In genomic region chr16:85393674-85394510, GRCh38 we compare ENCODE assay signal across 9 cellular contexts.
A peak's percentile ranks its signal among the peaks of the same experiment; 100 is the strongest.
DNase-seq lines count a peak whose midpoint lies in the region; ATAC-seq and TF ChIP-seq lines count a peak whose summit lies in the region.
"Had no signal": no experiment of that assay in that cellular context is flagged by ENCODE, and none has a peak within 500 bp of the region (broad histone marks: within the 10 kb centered on the region; RNA-seq: fewer than 3 reads in every experiment).

No MANE protein-coding gene starts in this region.

- H3K4me3 ChIP-seq in fibroblast of pulmonary artery (replicated peaks; ENCODE audit: low read depth, low read length) (no peak overlapping the region), uterus (no peak overlapping the region)
- H3K4me3 ChIP-seq: SK-N-MC had no signal

- TF ChIP-seq CTCF in GM10266 (IDR thresholded peaks at IDR 0.05; ENCODE audit: control insufficient read depth, insufficient read depth, low read depth, missing control alignments), result peak; percentile 85
- TF ChIP-seq CTCF in fibroblast of pulmonary artery (IDR thresholded peaks at IDR 0.05; ENCODE audit: low read length, missing control alignments), result peak; percentile 68
- TF ChIP-seq CTCF in uterus (IDR thresholded peaks at IDR 0.05), result peak; percentile 82 to 96 (median 92)

- no peak for TF ChIP-seq POLR2A in uterus (IDR thresholded peaks at IDR 0.05)

- intact Hi-C loops in posterior cingulate gyrus (cut with DNase I) (no loop called here), uterus (cut with DNase I; ENCODE audit: low total_unique reads) (loop anchor here (10.0 kb wide), 1 partner anchor 221 kb away; the partner anchor contains the start of gene GSE1)

- H3K27me3 ChIP-seq in uterus, result no peaks in the 10 kb centered on the region

- H3K4me1 ChIP-seq in uterus, result peaks cover 0 to 33% of the 10 kb centered on the region in 2 donors

- DNase-seq in GM10266 (ENCODE audit: extremely low spot score) (peak; percentile 89), NCI-H69 (lab: John Stamatoyannopoulos, UW) (peak; percentile 78), activated T-cell treated with anti-CD3 and anti-CD28 coated beads for 4 hours (peak; percentile 53), fibroblast of pulmonary artery (ENCODE audit: low read depth) (peak; percentile 60), posterior cingulate gyrus (peak in 9 of 10 donors; percentile 25 to 89 (median 51)), uterus (peak; percentile 75 to 80), medulla oblongata (ENCODE audit: extremely low spot score) (no peak)

- H3K9me3 ChIP-seq in uterus, result no peaks in the 10 kb centered on the region

- no peak for ATAC-seq in HG03354 (IDR thresholded peaks at IDR 0.05; ENCODE audit: poor library complexity, severe bottlenecking, unreplicated experiment)

- H3K36me3 ChIP-seq in uterus, result no peaks in the 10 kb centered on the region

- peak overlapping the region; percentile 35 to 71 for H3K27ac ChIP-seq in uterus
- H3K27ac ChIP-seq: SK-N-MC had no signal
